In the genomic region with DNA sequence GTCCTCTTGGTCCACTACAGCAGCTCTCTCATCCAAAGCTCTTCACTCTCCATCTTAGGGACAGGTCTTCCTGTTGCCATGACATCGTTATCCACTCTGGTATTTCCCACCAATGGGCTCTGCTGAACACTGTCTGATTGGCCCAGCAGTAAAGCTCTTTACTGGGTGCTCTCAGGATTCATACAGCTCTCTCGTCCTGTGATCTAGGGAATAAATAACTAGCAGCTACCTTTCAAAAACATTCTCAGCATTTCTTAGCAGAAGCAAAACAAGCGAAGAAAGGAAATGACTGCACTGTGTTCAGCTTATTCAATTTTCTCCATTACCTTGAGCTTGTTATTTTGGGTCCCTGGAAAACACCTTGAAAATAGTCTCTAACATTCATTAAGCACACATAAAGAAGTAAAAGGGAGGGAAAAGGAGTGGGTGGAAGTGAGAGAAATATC, we compare ENCODE assay signal across 10 cellular contexts.
DNase-seq lines count a peak whose midpoint lies in the region; ATAC-seq, FAIRE-seq and TF ChIP-seq lines count a peak whose summit lies in the region.
"Had no signal": no experiment of that assay in that cellular context is flagged by ENCODE, and none has a peak within 500 bp of the region (broad histone marks: within the 10 kb centered on the region; RNA-seq: fewer than 3 reads in every experiment).

No MANE protein-coding gene starts in this region.

- CTCF ChIA-PET in activated CD8-positive, alpha-beta memory T cell treated with anti-CD3 and anti-CD28 coated beads, Interleukin-2, amount 10 ng/mL, durations not matched to agents 7 days and 5 days (lab: Charles Lee), result interaction anchor here (0.8 to 1.5 kb wide), 5 partner anchors 19 to 127 kb away, joined by 3 to 8 read pairs (median 4); no protein-coding TSS in a partner anchor
- CTCF ChIA-PET in PC-9 (lab: Charles Lee), result no interaction called here

- DNase-seq in activated CD8-positive, alpha-beta memory T cell treated with anti-CD3 and anti-CD28 coated beads, Interleukin-2, amount 10 ng/mL, durations not matched to agents 7 days and 5 days, result no peak
- DNase-seq in activated CD8-positive, alpha-beta memory T cell treated with anti-CD3 and anti-CD28 coated beads for 24 hours, result no peak
- DNase-seq in astrocyte (ENCODE audit: low read depth) (no peak), PC-9 (no peak), prostate gland (ENCODE audit: low spot score) (no peak), NCI-H146 treated with DMSO at 0.1 percent for 48 hours (lab: John Stamatoyannopoulos, UW; ENCODE audit: unreplicated experiment) (no peak)
- DNase-seq: left cardiac atrium; stimulated activated CD4-positive, alpha-beta T cell treated with anti-CD3 and anti-CD28 coated beads, Interleukin-12 subunit alpha, Interleukin-12 subunit beta, amount 100 ng/mL, for 4 hours had no signal

- intact Hi-C loops in PC-9 (cut with micrococcal nuclease; ENCODE audit: unreplicated experiment) (no loop called here), prostate gland (cut with DNase I) (no loop called here)

- H3K4me3 ChIP-seq in astrocyte (ENCODE audit: insufficient read depth, low read depth, low read length), result no peak overlapping the region
- H3K4me3 ChIP-seq in PC-9, result no peak overlapping the region
- no peak overlapping the region for H3K4me3 ChIP-seq in prostate gland

- H3K27me3 ChIP-seq in astrocyte (ENCODE audit: insufficient read depth, low read length), result no peaks in the 10 kb centered on the region
- H3K27me3 ChIP-seq in PC-9 (ENCODE audit: insufficient read depth, low read depth), result no peaks in the 10 kb centered on the region
- no peaks in the 10 kb centered on the region for H3K27me3 ChIP-seq in prostate gland (replicated peaks; ENCODE audit: insufficient read depth)

- no peaks in the 10 kb centered on the region for H4K20me1 ChIP-seq in astrocyte (ENCODE audit: insufficient read depth, low read length)
- H4K20me1 ChIP-seq in PC-9 (ENCODE audit: insufficient read depth), result no peaks in the 10 kb centered on the region

- no peak for ATAC-seq in activated CD8-positive, alpha-beta memory T cell treated with anti-CD3 and anti-CD28 coated beads, Interleukin-2, amount 10 ng/mL, durations not matched to agents 7 days and 5 days
- peak; percentile 23 for ATAC-seq in HG03045 (IDR thresholded peaks at IDR 0.05; ENCODE audit: unreplicated experiment)
- ATAC-seq in stimulated activated memory B cell treated with anti-CD40 and anti-IgM and Interleukin-4, amounts not matched to agents 10 μg/mL and 1 μg/mL and 100 μg/mL, for 72 hours, result peak; percentile 35

- H3K9me3 ChIP-seq in astrocyte (ENCODE audit: insufficient read depth, low read depth, low read length) (no peaks in the 10 kb centered on the region), PC-9 (ENCODE audit: insufficient read depth, low read depth) (no peaks in the 10 kb centered on the region), prostate gland (no peaks in the 10 kb centered on the region)

- H3K27ac ChIP-seq in astrocyte (ENCODE audit: low read depth, low read length) (no peak overlapping the region), PC-9 (no peak overlapping the region), prostate gland (no peak overlapping the region)

- peak overlapping the region; percentile 11 for H3K4me2 ChIP-seq in astrocyte (ENCODE audit: low read length)
- no peak overlapping the region for H3K4me2 ChIP-seq in PC-9

- H3K4me1 Mint-ChIP-seq in activated CD8-positive, alpha-beta memory T cell treated with anti-CD3 and anti-CD28 coated beads, Interleukin-2, amount 10 ng/mL, durations not matched to agents 7 days and 5 days, result peaks cover 82% of the 10 kb centered on the region
- H3K4me1 Mint-ChIP-seq in astrocyte (ENCODE audit: low read depth, unreplicated experiment), result peaks cover 36% of the 10 kb centered on the region
- peaks cover 83% of the 10 kb centered on the region for H3K4me1 Mint-ChIP-seq in stimulated activated memory B cell treated with anti-CD40 and anti-IgM and Interleukin-4, amounts not matched to agents 10 μg/mL and 1 μg/mL and 100 μg/mL, for 72 hours

- no peak for TF ChIP-seq POLR2A in prostate gland (IDR thresholded peaks at IDR 0.05)

- no peaks in the 10 kb centered on the region for H3K9me2 ChIP-seq in PC-9 (ENCODE audit: insufficient read depth)

- H3K27me3 Mint-ChIP-seq in activated CD8-positive, alpha-beta memory T cell treated with anti-CD3 and anti-CD28 coated beads, Interleukin-2, amount 10 ng/mL, durations not matched to agents 7 days and 5 days, result no peaks in the 10 kb centered on the region
- H3K27me3 Mint-ChIP-seq in astrocyte (ENCODE audit: low read depth, unreplicated experiment), result no peaks in the 10 kb centered on the region
- H3K27me3 Mint-ChIP-seq in stimulated activated memory B cell treated with anti-CD40 and anti-IgM and Interleukin-4, amounts not matched to agents 10 μg/mL and 1 μg/mL and 100 μg/mL, for 72 hours, result no peaks in the 10 kb centered on the region

- H3K4me1 ChIP-seq in astrocyte (ENCODE audit: insufficient read depth, low read length), result peaks cover 28% of the 10 kb centered on the region
- no peaks in the 10 kb centered on the region for H3K4me1 ChIP-seq in PC-9 (replicated peaks; ENCODE audit: insufficient read depth)
- no peaks in the 10 kb centered on the region for H3K4me1 ChIP-seq in prostate gland (replicated peaks)

- BruUV-seq in PC-9 (replicated peaks; lab: Mats Ljungman, UMichigan), result no TSS peak

- H2AFZ ChIP-seq in astrocyte (ENCODE audit: low read depth, low read length) (no peak overlapping the region), PC-9 (no peak overlapping the region)

- H3K36me3 Mint-ChIP-seq in activated CD8-positive, alpha-beta memory T cell treated with anti-CD3 and anti-CD28 coated beads, Interleukin-2, amount 10 ng/mL, durations not matched to agents 7 days and 5 days, result peaks cover 73% of the 10 kb centered on the region
- H3K36me3 Mint-ChIP-seq in astrocyte (ENCODE audit: low read depth, unreplicated experiment), result peaks cover 22% of the 10 kb centered on the region
- peaks cover 76% of the 10 kb centered on the region for H3K36me3 Mint-ChIP-seq in stimulated activated memory B cell treated with anti-CD40 and anti-IgM and Interleukin-4, amounts not matched to agents 10 μg/mL and 1 μg/mL and 100 μg/mL, for 72 hours

- POLR2A ChIA-PET in PC-9 (lab: Charles Lee; ENCODE audit: unreplicated experiment), result no interaction called here

- no peaks in the 10 kb centered on the region for H3K9me3 Mint-ChIP-seq in activated CD8-positive, alpha-beta memory T cell treated with anti-CD3 and anti-CD28 coated beads, Interleukin-2, amount 10 ng/mL, durations not matched to agents 7 days and 5 days (ENCODE audit: low read depth)
- no peaks in the 10 kb centered on the region for H3K9me3 Mint-ChIP-seq in astrocyte (ENCODE audit: unreplicated experiment)
- H3K9me3 Mint-ChIP-seq in stimulated activated memory B cell treated with anti-CD40 and anti-IgM and Interleukin-4, amounts not matched to agents 10 μg/mL and 1 μg/mL and 100 μg/mL, for 72 hours, result no peaks in the 10 kb centered on the region

- TF ChIP-seq CTCF in astrocyte (IDR thresholded peaks at IDR 0.05; ENCODE audit: insufficient read depth, low read depth, low read length) (no peak), PC-9 (conservative IDR thresholded peaks at IDR 0.05) (no peak), prostate gland (IDR thresholded peaks at IDR 0.05) (no peak)

- peaks cover 3% of the 10 kb centered on the region for H3K36me3 ChIP-seq in astrocyte (ENCODE audit: insufficient read depth, low read length)
- H3K36me3 ChIP-seq in PC-9 (ENCODE audit: low read depth), result no peaks in the 10 kb centered on the region
- H3K36me3 ChIP-seq in prostate gland, result peaks cover 0 to 5% of the 10 kb centered on the region in 2 donors

- peak; percentile 13 for FAIRE-seq in astrocyte (lab: Jason Lieb, UNC)

- WGBS in prostate gland, result 91% methylated on average over 3 of the region's 3 CpGs

- H3K9ac ChIP-seq in astrocyte (ENCODE audit: low read length), result no peak overlapping the region

- H3K4me3 Mint-ChIP-seq in activated CD8-positive, alpha-beta memory T cell treated with anti-CD3 and anti-CD28 coated beads, Interleukin-2, amount 10 ng/mL, durations not matched to agents 7 days and 5 days, result no peak overlapping the region
- no peak overlapping the region for H3K4me3 Mint-ChIP-seq in astrocyte (ENCODE audit: unreplicated experiment)
- peak overlapping the region; percentile 37 for H3K4me3 Mint-ChIP-seq in stimulated activated memory B cell treated with anti-CD40 and anti-IgM and Interleukin-4, amounts not matched to agents 10 μg/mL and 1 μg/mL and 100 μg/mL, for 72 hours

- H3K79me2 ChIP-seq in astrocyte (ENCODE audit: insufficient read depth, low read length) (no peaks in the 10 kb centered on the region), PC-9 (ENCODE audit: low read depth) (no peaks in the 10 kb centered on the region)

- H3F3A ChIP-seq in PC-9 (ENCODE audit: insufficient read depth, low read depth), result no peaks in the 10 kb centered on the region

- peak overlapping the region; percentile 64 for H3K27ac Mint-ChIP-seq in activated CD8-positive, alpha-beta memory T cell treated with anti-CD3 and anti-CD28 coated beads, Interleukin-2, amount 10 ng/mL, durations not matched to agents 7 days and 5 days
- no peak overlapping the region for H3K27ac Mint-ChIP-seq in astrocyte (ENCODE audit: unreplicated experiment)
- H3K27ac Mint-ChIP-seq in stimulated activated memory B cell treated with anti-CD40 and anti-IgM and Interleukin-4, amounts not matched to agents 10 μg/mL and 1 μg/mL and 100 μg/mL, for 72 hours, result peak overlapping the region; percentile 88
